Comparison of ENCODE assay signal across 9 cellular contexts in genomic region chr2:168469281-168469988, GRCh38. TPM values are rescaled to one million over a fixed set of nuclear protein-coding genes. Genes with fewer than 3 reads are reported as not detected.
DNase-seq lines count a peak whose midpoint lies in the region; ATAC-seq and TF ChIP-seq lines count a peak whose summit lies in the region.
"Had no signal": no experiment of that assay in that cellular context is flagged by ENCODE, and none has a peak within 500 bp of the region (broad histone marks: within the 10 kb centered on the region; RNA-seq: fewer than 3 reads in every experiment).

No MANE protein-coding gene starts in this region.

- peak; percentile 52 for ATAC-seq in GM19328 (IDR thresholded peaks at IDR 0.05; ENCODE audit: unreplicated experiment)
- peak; percentile 62 for ATAC-seq in HG02973 (IDR thresholded peaks at IDR 0.05; ENCODE audit: unreplicated experiment)
- peak; percentile 82 for ATAC-seq in stimulated activated naive CD8-positive, alpha-beta T cell treated with anti-CD3 and anti-CD28 coated beads, Interleukin-15, amount 100 ng/mL, for 72 hours
- ATAC-seq in HG02571 (IDR thresholded peaks at IDR 0.05; ENCODE audit: unreplicated experiment), result no peak

- H3K9me3 Mint-ChIP-seq in stimulated activated naive CD8-positive, alpha-beta T cell treated with anti-CD3 and anti-CD28 coated beads, Interleukin-15, amount 100 ng/mL, for 72 hours, result no peaks in the 10 kb centered on the region
- H3K9me3 Mint-ChIP-seq: H9 had no signal

- intact Hi-C loops in dorsolateral prefrontal cortex (cut with DNase I), result no loop called here

- peak; percentile 75 for DNase-seq in NOMO-1 treated with dmso at 0.1 percent for 144 hours (lab: John Stamatoyannopoulos, UW; ENCODE audit: unreplicated experiment)
- DNase-seq in stimulated activated naive CD8-positive, alpha-beta T cell treated with anti-CD3 and anti-CD28 coated beads, Interleukin-15, amount 100 ng/mL, for 72 hours, result no peak
- no peak for DNase-seq in epidermal melanocyte (ENCODE audit: insufficient read length, low spot score)
- DNase-seq in dorsolateral prefrontal cortex, result no peak
- no peak for DNase-seq in NCI-H2081 (lab: John Stamatoyannopoulos, UW)
- DNase-seq: H9 had no signal

- H3K27ac Mint-ChIP-seq in stimulated activated naive CD8-positive, alpha-beta T cell treated with anti-CD3 and anti-CD28 coated beads, Interleukin-15, amount 100 ng/mL, for 72 hours, result peak overlapping the region in 1 of 2 donors; percentile 12

- no peaks in the 10 kb centered on the region for H3K27me3 ChIP-seq in dorsolateral prefrontal cortex

- H3K4me3 Mint-ChIP-seq in stimulated activated naive CD8-positive, alpha-beta T cell treated with anti-CD3 and anti-CD28 coated beads, Interleukin-15, amount 100 ng/mL, for 72 hours, result peak overlapping the region; percentile 13 to 52
- H3K4me3 Mint-ChIP-seq: H9 had no signal

- H3K27ac ChIP-seq in dorsolateral prefrontal cortex, result no peak overlapping the region

- no peak overlapping the region for H3K4me3 ChIP-seq in dorsolateral prefrontal cortex

- peaks cover 85% of the 10 kb centered on the region for H3K4me1 Mint-ChIP-seq in stimulated activated naive CD8-positive, alpha-beta T cell treated with anti-CD3 and anti-CD28 coated beads, Interleukin-15, amount 100 ng/mL, for 72 hours

- no peak for TF ChIP-seq CTCF in dorsolateral prefrontal cortex (IDR thresholded peaks at IDR 0.05 in 54 of 56, conservative IDR thresholded peaks at IDR 0.05 in 2 of 56; ENCODE audit: low read depth in 1 of 56, partially characterized antibody in 56 of 56)

- H3K27me3 Mint-ChIP-seq in stimulated activated naive CD8-positive, alpha-beta T cell treated with anti-CD3 and anti-CD28 coated beads, Interleukin-15, amount 100 ng/mL, for 72 hours, result no peaks in the 10 kb centered on the region

RNA-seq across cellular contexts. Expression of gene CERS6, which starts 13.4 kb away (rescaled TPM):
- total RNA-seq in dorsolateral prefrontal cortex, result 10 to 100 TPM; 20.1 to 73.1 (median 49.0) TPM
